In genomic region chr4:115780835-115781234, GRCh38 we compare ENCODE assay signal across 13 cellular contexts.
DNase-seq lines count a peak whose midpoint lies in the region; ATAC-seq, FAIRE-seq and TF ChIP-seq lines count a peak whose summit lies in the region.
"Had no signal": no experiment of that assay in that cellular context is flagged by ENCODE, and none has a peak within 500 bp of the region (broad histone marks: within the 10 kb centered on the region; RNA-seq: fewer than 3 reads in every experiment).

No MANE protein-coding gene starts in this region.

- H3K4me3 ChIP-seq in dorsolateral prefrontal cortex, result no peak overlapping the region

- intact Hi-C loops in head of caudate nucleus (cut with DNase I) (no loop called here), dorsolateral prefrontal cortex (cut with DNase I) (no loop called here)

- ATAC-seq in GM18508 (IDR thresholded peaks at IDR 0.05; ENCODE audit: insufficient read depth, unreplicated experiment) (peak; percentile 48), GM21381 (IDR thresholded peaks at IDR 0.05; ENCODE audit: unreplicated experiment) (peak; percentile 62), HG02938 (IDR thresholded peaks at IDR 0.05; ENCODE audit: unreplicated experiment) (peak; percentile 93), HG03469 (IDR thresholded peaks at IDR 0.05; ENCODE audit: unreplicated experiment) (peak; percentile 76)
- ATAC-seq: activated naive CD4-positive, alpha-beta T cell treated with anti-CD3 and anti-CD28 coated beads, Interleukin-2, amount 50 U/mL, for 72 hours had no signal

- DNase-seq in head of caudate nucleus (no peak), frontal cortex (ENCODE audit: low spot score in 2 of 2) (no peak), dorsolateral prefrontal cortex (no peak), T-helper 1 cell (no peak)
- DNase-seq: activated CD8-positive, alpha-beta memory T cell treated with anti-CD3 and anti-CD28 coated beads for 24 hours; midbrain; MM.1S; NCI-H2227 treated with DMSO at 0.1 percent for 48 hours had no signal

- no peak for TF ChIP-seq CTCF in dorsolateral prefrontal cortex (IDR thresholded peaks at IDR 0.05 in 54 of 56, conservative IDR thresholded peaks at IDR 0.05 in 2 of 56; ENCODE audit: low read depth in 1 of 56, partially characterized antibody in 56 of 56)

- H3K27me3 ChIP-seq in dorsolateral prefrontal cortex, result no peaks in the 10 kb centered on the region

- no peak for FAIRE-seq in frontal cortex (lab: Jason Lieb, UNC)

- H3K27ac ChIP-seq in dorsolateral prefrontal cortex, result no peak overlapping the region
